Comparison of ENCODE assay signal across 8 cellular contexts in the genomic region with DNA sequence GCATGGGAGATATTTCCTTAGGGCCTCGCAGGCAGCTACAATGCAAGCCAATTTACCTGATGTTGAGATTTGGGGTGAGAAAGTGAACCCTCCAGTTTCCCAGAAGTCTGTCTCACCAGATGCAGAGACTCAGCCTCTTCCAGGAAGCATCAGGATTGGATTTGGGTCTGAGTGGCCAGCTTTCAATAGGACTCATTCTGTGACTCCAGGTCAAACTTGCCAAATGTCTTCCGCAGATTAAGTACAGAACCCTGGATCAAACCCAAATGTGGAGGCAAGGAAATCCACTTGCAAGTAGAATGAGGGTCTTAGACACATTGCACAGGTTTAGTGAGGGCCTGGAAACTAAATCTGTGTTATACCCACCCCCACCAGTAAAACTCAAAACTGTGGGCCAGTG.
"Had no signal": no experiment of that assay in that cellular context is flagged by ENCODE, and none has a peak within 500 bp of the region (broad histone marks: within the 10 kb centered on the region; RNA-seq: fewer than 3 reads in every experiment).

No MANE protein-coding gene starts in this region.

- H3K27ac Mint-ChIP-seq: HFFc6 had no signal

- H3K36me3 ChIP-seq: HAP-1 had no signal

- H3K4me3 Mint-ChIP-seq: HFFc6 had no signal

- DNase-seq: GM23248, GOT3, H7, HFFc6, IMR-90 had no signal

- ATAC-seq: HCT116, K562 had no signal

- H3K9me3 ChIP-seq: HAP-1 had no signal

- H3K4me1 ChIP-seq: HAP-1 had no signal

- H3K27ac ChIP-seq: GM23248 had no signal

- H3K4me3 ChIP-seq: GM23248, HAP-1, K562 had no signal
